15 cellular contexts compared by ENCODE assay signal in the genomic region with DNA sequence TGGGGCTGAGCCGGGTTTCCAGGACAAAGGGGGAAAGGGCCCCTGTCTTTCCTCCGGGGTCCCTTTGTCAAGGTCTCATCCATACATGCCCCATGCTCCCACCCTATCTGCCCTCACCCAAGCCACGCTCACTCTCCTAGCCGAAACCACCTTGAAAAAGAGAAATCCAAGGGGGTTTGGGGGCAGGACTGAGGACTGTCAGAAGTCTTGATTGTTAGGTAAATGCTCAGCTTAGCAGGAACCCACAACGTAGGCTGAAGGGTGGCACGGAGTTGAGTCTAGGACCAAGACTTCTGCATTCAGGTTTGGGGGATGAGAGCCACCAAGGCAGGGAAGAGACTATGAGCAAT. TPM values are rescaled to one million over a fixed set of nuclear protein-coding genes. Genes with fewer than 3 reads are reported as not detected.
DNase-seq lines count a peak whose midpoint lies in the region; ATAC-seq and TF ChIP-seq lines count a peak whose summit lies in the region.
"Had no signal": no experiment of that assay in that cellular context is flagged by ENCODE, and none has a peak within 500 bp of the region (broad histone marks: within the 10 kb centered on the region; RNA-seq: fewer than 3 reads in every experiment).

No MANE protein-coding gene starts in this region.

- no peak overlapping the region for H3K4me3 ChIP-seq in CD8-positive, alpha-beta T cell (ENCODE audit: low read depth, low read length)
- 0 out of 2 replicates have a peak overlapping the region, but pooled peaks have one; percentile 14 for H3K4me3 ChIP-seq in HUES64 (ENCODE audit: low read length)
- H3K4me3 ChIP-seq: mucosa of descending colon, sigmoid colon, testis had no signal

- H3K9me3 ChIP-seq in CD8-positive, alpha-beta T cell (ENCODE audit: low read length), result no peaks in the 10 kb centered on the region
- H3K9me3 ChIP-seq in HUES64 (ENCODE audit: insufficient read depth, low read depth, low read length), result no peaks in the 10 kb centered on the region
- H3K9me3 ChIP-seq: mucosa of descending colon, sigmoid colon, testis had no signal

- no peak overlapping the region for H3K27ac Mint-ChIP-seq in CD8-positive, alpha-beta T cell
- H3K27ac Mint-ChIP-seq in brain (peak overlapping the region; percentile 75 to 95 (median 89)), neural crest cell (ENCODE audit: unreplicated experiment) (peak overlapping the region; percentile 62), progenitor cell of endocrine pancreas (no peak overlapping the region)
- H3K27ac Mint-ChIP-seq: activated CD4-positive, alpha-beta T cell treated with anti-CD3 and anti-CD28 coated beads, Interleukin-2, amount 10 ng/mL, durations not matched to agents 7 days and 5 days had no signal

- no peaks in the 10 kb centered on the region for H3K9me3 Mint-ChIP-seq in CD8-positive, alpha-beta T cell
- H3K9me3 Mint-ChIP-seq in brain (no peaks in the 10 kb centered on the region), neural crest cell (no peaks in the 10 kb centered on the region), progenitor cell of endocrine pancreas (ENCODE audit: low read depth) (no peaks in the 10 kb centered on the region)
- H3K9me3 Mint-ChIP-seq: activated CD4-positive, alpha-beta T cell treated with anti-CD3 and anti-CD28 coated beads, Interleukin-2, amount 10 ng/mL, durations not matched to agents 7 days and 5 days had no signal

- H3K36me3 ChIP-seq in CD8-positive, alpha-beta T cell (ENCODE audit: insufficient read depth, low read length), result no peaks in the 10 kb centered on the region
- H3K36me3 ChIP-seq in HUES64 (ENCODE audit: insufficient read depth, low read length), result peaks cover 10% of the 10 kb centered on the region; the same call in 1 of the 2 replicates

- POLR2A ChIA-PET in CD8-positive, alpha-beta T cell (lab: Charles Lee), result interaction anchor here (0.9 to 6.0 kb wide), 6 partner anchors 10 to 22 kb away, joined by 3 to 62 read pairs (median 10); partner anchors contain the start of gene DBNL

- H3K27me3 ChIP-seq in CD8-positive, alpha-beta T cell (ENCODE audit: insufficient read depth, low read length), result no peaks in the 10 kb centered on the region
- no peaks in the 10 kb centered on the region; the same call in 1 of the 2 replicates for H3K27me3 ChIP-seq in HUES64 (ENCODE audit: insufficient read depth, low read length)
- H3K27me3 ChIP-seq: sigmoid colon, testis had no signal

- peak; percentile 13 for ATAC-seq in CD8-positive, alpha-beta T cell
- ATAC-seq in GM21723 (IDR thresholded peaks at IDR 0.05; ENCODE audit: unreplicated experiment) (no peak), GM21825 (IDR thresholded peaks at IDR 0.05; ENCODE audit: unreplicated experiment) (no peak)

- H3K4me1 ChIP-seq in CD8-positive, alpha-beta T cell (ENCODE audit: insufficient read depth, low read length), result peaks cover 33% of the 10 kb centered on the region
- H3K4me1 ChIP-seq in HUES64 (ENCODE audit: insufficient read depth, low read length), result peaks cover 13% of the 10 kb centered on the region; the same call in 1 of the 2 replicates

- WGBS in HUES64, result 41% methylated on average over 6 of the region's 6 CpGs

- no peak overlapping the region for H3K27ac ChIP-seq in CD8-positive, alpha-beta T cell (ENCODE audit: low read depth, low read length)
- no peak overlapping the region for H3K27ac ChIP-seq in HUES64 (ENCODE audit: low read depth, low read length)
- H3K27ac ChIP-seq: testis had no signal

- H3K27me3 Mint-ChIP-seq in CD8-positive, alpha-beta T cell (ENCODE audit: low read depth), result no peaks in the 10 kb centered on the region
- no peaks in the 10 kb centered on the region for H3K27me3 Mint-ChIP-seq in brain
- peaks cover 28% of the 10 kb centered on the region for H3K27me3 Mint-ChIP-seq in neural crest cell (ENCODE audit: low read depth)
- peaks cover 10% of the 10 kb centered on the region for H3K27me3 Mint-ChIP-seq in progenitor cell of endocrine pancreas
- H3K27me3 Mint-ChIP-seq: activated CD4-positive, alpha-beta T cell treated with anti-CD3 and anti-CD28 coated beads, Interleukin-2, amount 10 ng/mL, durations not matched to agents 7 days and 5 days had no signal

- H3K4me3 Mint-ChIP-seq in CD8-positive, alpha-beta T cell, result no peak overlapping the region
- H3K4me3 Mint-ChIP-seq in brain, result no peak overlapping the region
- peak overlapping the region; percentile 79 for H3K4me3 Mint-ChIP-seq in neural crest cell
- H3K4me3 Mint-ChIP-seq in progenitor cell of endocrine pancreas (ENCODE audit: low read depth), result no peak overlapping the region

- no peak for DNase-seq in CD8-positive, alpha-beta T cell
- DNase-seq in neural crest cell (ENCODE audit: low read depth, low spot score) (no peak), progenitor cell of endocrine pancreas (ENCODE audit: low spot score, unreplicated experiment) (no peak), superior temporal gyrus (ENCODE audit: extremely low spot score) (no peak)
- DNase-seq: activated CD4-positive, alpha-beta T cell treated with anti-CD3 and anti-CD28 coated beads, Interleukin-2, amount 10 ng/mL, durations not matched to agents 7 days and 5 days; activated naive CD4-positive, alpha-beta T cell; mucosa of descending colon; NCI-H1930; testis had no signal

- intact Hi-C loops in CD8-positive, alpha-beta T cell (cut with DNase I, micrococcal nuclease), result no loop called here

- CTCF ChIA-PET in CD8-positive, alpha-beta T cell (lab: Charles Lee), result no interaction called here

- H3K9ac ChIP-seq in HUES64 (ENCODE audit: low read depth, low read length), result no peak overlapping the region

- peaks cover 10% of the 10 kb centered on the region for H3K36me3 Mint-ChIP-seq in CD8-positive, alpha-beta T cell
- H3K36me3 Mint-ChIP-seq in brain, result peaks cover 3% of the 10 kb centered on the region
- H3K36me3 Mint-ChIP-seq in neural crest cell (ENCODE audit: low read depth), result no peaks in the 10 kb centered on the region
- H3K36me3 Mint-ChIP-seq in progenitor cell of endocrine pancreas (ENCODE audit: insufficient read depth), result peaks cover 4% of the 10 kb centered on the region

- TF ChIP-seq CTCF in CD8-positive, alpha-beta T cell (IDR thresholded peaks at IDR 0.05), result no peak
- TF ChIP-seq CTCF in brain (conservative IDR thresholded peaks at IDR 0.05) (no peak), neural crest cell (conservative IDR thresholded peaks at IDR 0.05) (no peak), progenitor cell of endocrine pancreas (IDR thresholded peaks at IDR 0.05; ENCODE audit: unreplicated experiment) (no peak)

- peaks cover 38% of the 10 kb centered on the region for H3K4me1 Mint-ChIP-seq in CD8-positive, alpha-beta T cell (ENCODE audit: low read depth)
- H3K4me1 Mint-ChIP-seq in brain (peaks cover 21% of the 10 kb centered on the region), neural crest cell (peaks cover 20% of the 10 kb centered on the region), progenitor cell of endocrine pancreas (ENCODE audit: low read depth) (peaks cover 8% of the 10 kb centered on the region)

RNA-seq across cellular contexts. Expression of gene PGAM2, which starts 0.7 kb away (rescaled TPM):
- total RNA-seq in CD8-positive, alpha-beta T cell, result 1 to 10 TPM; 1.1 to 1.5 TPM
- polyA plus RNA-seq in HUES64 (2013, experiment 1 of 2), result 3.3 TPM
- 2.3 TPM for polyA plus RNA-seq in HUES64 (2013, experiment 2 of 2)
- polyA plus RNA-seq in brain (ENCODE audit: insufficient read depth, low read depth, low replicate concordance), result 141 TPM
- total RNA-seq in neural crest cell (1.8 and 2.4 TPM in 2 replicates), progenitor cell of endocrine pancreas (1.8 and 2.5 TPM in 2 replicates)
- polyA plus RNA-seq: fibroblast of lung had no signal

RNA-seq across cellular contexts. Expression of gene POLM, which starts 16.2 kb away (rescaled TPM):
- total RNA-seq in CD8-positive, alpha-beta T cell, result 10 to 100 TPM; 35.7 to 42.0 TPM
- 6.7 TPM for polyA plus RNA-seq in HUES64 (2013, experiment 1 of 2)
- 7.6 TPM for polyA plus RNA-seq in HUES64 (2013, experiment 2 of 2)
- 9.1 TPM for polyA plus RNA-seq in brain (ENCODE audit: insufficient read depth, low read depth, low replicate concordance)
- total RNA-seq in neural crest cell (21.5 and 26.0 TPM in 2 replicates), progenitor cell of endocrine pancreas (33.3 and 33.8 TPM in 2 replicates)

RNA-seq across cellular contexts. Expression of gene DBNL, which starts 21.6 kb away (rescaled TPM):
- 10 to 100 TPM; 82.1 to 84.8 TPM for total RNA-seq in CD8-positive, alpha-beta T cell
- polyA plus RNA-seq in HUES64 (2013, experiment 1 of 2), result 40.3 TPM
- polyA plus RNA-seq in HUES64 (2013, experiment 2 of 2), result 38.6 TPM
- 115 TPM for polyA plus RNA-seq in brain (ENCODE audit: insufficient read depth, low read depth, low replicate concordance)
- 74.1 and 74.6 TPM in 2 replicates for total RNA-seq in neural crest cell
- 68.0 and 68.3 TPM in 2 replicates for total RNA-seq in progenitor cell of endocrine pancreas

RNA-seq across cellular contexts. Expression of gene AEBP1, which starts 38.1 kb away (rescaled TPM):
- 10 to 100 TPM; 15.9 to 22.6 TPM for total RNA-seq in CD8-positive, alpha-beta T cell
- polyA plus RNA-seq in HUES64 (2013, experiment 1 of 2), result 24.0 TPM
- polyA plus RNA-seq in HUES64 (2013, experiment 2 of 2), result 30.7 TPM
- polyA plus RNA-seq in brain (ENCODE audit: insufficient read depth, low read depth, low replicate concordance), result 35.2 TPM
- total RNA-seq in neural crest cell, result 70.5 and 72.6 TPM in 2 replicates
- total RNA-seq in progenitor cell of endocrine pancreas, result 52.2 and 57.5 TPM in 2 replicates

RNA-seq across cellular contexts. Expression of gene POLD2, which starts 57.3 kb away (rescaled TPM):
- 10 to 100 TPM; 44.0 to 48.9 TPM for total RNA-seq in CD8-positive, alpha-beta T cell
- 94.6 TPM for polyA plus RNA-seq in HUES64 (2013, experiment 1 of 2)
- polyA plus RNA-seq in HUES64 (2013, experiment 2 of 2), result 102 TPM
- 162 TPM for polyA plus RNA-seq in brain (ENCODE audit: insufficient read depth, low read depth, low replicate concordance)
- total RNA-seq in neural crest cell (159 and 167 TPM in 2 replicates), progenitor cell of endocrine pancreas (95.4 and 104 TPM in 2 replicates)

Comparison
In these comparisons a context has a peak if more than half of its experiments do, and no peak if none do; other contexts are left out.
1. H3K27ac Mint-ChIP-seq: peak in brain (5 of 5) and neural crest cell (single experiment); none in CD8-positive, alpha-beta T cell (single experiment) and progenitor cell of endocrine pancreas (single experiment).